Comparison of ENCODE assay signal across 1 cellular context in genomic region chr15:38623744-38624143, GRCh38.
A peak's percentile ranks its signal among the peaks of the same experiment; 100 is the strongest.
TF ChIP-seq lines count a peak whose summit lies in the region.

No MANE protein-coding gene starts in this region.

TF ChIP-seq in K562, 482 proteins besides CTCF, POLR2A, EP300 and RAD21:
- no peak for TF ChIP-seq PBX2 (CRISPR knock-in tag; IDR thresholded peaks at IDR 0.05; ENCODE audit: low read depth)
- TF ChIP-seq PBX2 (tag; conservative IDR thresholded peaks at IDR 0.05; ENCODE audit: low read depth), result no peak
- TF ChIP-seq SPI1 (IDR thresholded peaks at IDR 0.05; ENCODE audit: borderline replicate concordance, low read depth, low read length), result peak; percentile 61; the same call in 1 of the 2 replicates
